Comparison of ENCODE assay signal across 29 cellular contexts in genomic region chr3:158794206-158794605, GRCh38.
"Had no signal": no experiment of that assay in that cellular context is flagged by ENCODE, and none has a peak within 500 bp of the region (broad histone marks: within the 10 kb centered on the region; RNA-seq: fewer than 3 reads in every experiment).

No MANE protein-coding gene starts in this region.

- ATAC-seq: gastrocnemius medialis, heart left ventricle, T-cell had no signal

- H3K36me3 ChIP-seq: brain microvascular endothelial cell, colonic mucosa, gastrocnemius medialis, heart left ventricle had no signal

- DNase-seq: activated CD4-positive, alpha-beta memory T cell treated with anti-CD3 and anti-CD28 coated beads, Interleukin-2, amount 10 ng/mL, durations not matched to agents 7 days and 5 days; activated CD4-positive, alpha-beta T cell treated with anti-CD3 and anti-CD28 coated beads for 1 hour; activated CD4-positive, alpha-beta T cell treated with anti-CD3 and anti-CD28 coated beads for 4 hours; activated CD4-positive, alpha-beta T cell treated with anti-CD3 and anti-CD28 coated beads, Interleukin-2, amount 10 ng/mL, durations not matched to agents 7 days and 5 days; activated CD4-positive, alpha-beta T cell treated with anti-CD3 and anti-CD28 coated beads, Interleukin-2, amount 50 U/mL, for 4 hours; activated CD8-positive, alpha-beta memory T cell treated with anti-CD3 and anti-CD28 coated beads, Interleukin-2, amount 50 U/mL, for 48 hours; activated gamma-delta T cell; activated naive CD4-positive, alpha-beta T cell; activated naive CD4-positive, alpha-beta T cell treated with anti-CD3 and anti-CD28 coated beads, Interleukin-2, amount 10 ng/mL, durations not matched to agents 7 days and 5 days; activated naive CD8-positive, alpha-beta T cell treated with anti-CD3 and anti-CD28 coated beads, Interleukin-2, amount 10 ng/mL, durations not matched to agents 7 days and 5 days; activated T-cell treated with anti-CD3 and anti-CD28 coated beads for 4 hours; activated T-cell treated with anti-CD3 and anti-CD28 coated beads, Interleukin-2, amount 50 U/mL, for 24 hours; activated T-cell treated with anti-CD3 and anti-CD28 coated beads, Interleukin-2, amount 50 U/mL, for 72 hours; anterior cingulate cortex; caudate nucleus; colonic mucosa; effector CD8-positive, alpha-beta T cell; gastrocnemius medialis; glutamatergic neuron; heart left ventricle; T-cell; T-helper 9 cell had no signal

- H3K27ac ChIP-seq: colonic mucosa, epithelial cell of prostate, gastrocnemius medialis, heart left ventricle, VCaP had no signal

- FAIRE-seq: astrocyte, endometrium, endothelial cell of umbilical vein, TTC549 had no signal

- H3K4me3 ChIP-seq: colonic mucosa, gastrocnemius medialis, heart left ventricle had no signal

- H3K27me3 ChIP-seq: brain microvascular endothelial cell, colonic mucosa, gastrocnemius medialis, heart left ventricle had no signal

- H3K9me3 ChIP-seq: colonic mucosa, gastrocnemius medialis had no signal

- H3K4me1 ChIP-seq: colonic mucosa had no signal
